Comparison of ENCODE assay signal across 1 cellular context in the genomic region with DNA sequence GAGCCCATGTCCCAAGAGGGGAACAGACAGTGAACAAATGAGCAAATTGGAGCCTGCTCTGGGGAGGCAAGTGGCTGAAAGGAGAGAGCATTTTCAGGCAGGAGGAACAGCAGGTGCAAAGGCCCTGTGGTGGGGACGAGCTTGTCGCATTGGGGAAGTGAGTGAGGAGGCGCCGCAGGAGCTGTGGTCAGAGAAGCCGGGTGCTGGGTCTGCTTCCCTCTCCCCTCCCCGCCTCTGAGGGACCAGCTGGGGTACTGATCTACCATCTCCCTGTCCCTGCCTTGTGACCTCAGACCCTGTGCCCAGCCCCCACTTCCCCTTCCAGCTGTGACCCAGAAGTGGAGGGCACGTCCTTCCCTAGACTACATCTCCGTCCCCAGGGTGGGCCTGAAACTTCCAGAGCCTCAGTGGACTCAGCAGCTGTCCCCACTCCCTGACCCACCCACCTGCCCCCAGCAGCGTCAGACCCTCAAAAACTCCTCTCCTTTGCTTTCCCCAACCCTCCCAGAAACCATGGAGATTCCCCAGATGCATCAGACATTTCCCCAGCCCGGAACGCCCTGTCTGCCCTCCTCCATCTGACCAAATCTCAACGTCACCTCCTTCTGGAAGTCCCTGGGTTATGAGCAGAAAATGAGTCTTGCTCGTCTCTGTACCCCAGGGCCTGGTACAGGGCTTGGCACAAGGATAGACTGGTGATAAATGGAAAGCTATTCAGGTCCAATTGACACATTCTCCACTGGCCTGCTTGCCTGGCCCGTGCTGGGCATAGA.
A peak's percentile ranks its signal among the peaks of the same experiment; 100 is the strongest.
TF ChIP-seq lines count a peak whose summit lies in the region.

No MANE protein-coding gene starts in this region.

TF ChIP-seq in H1, 55 proteins besides CTCF, POLR2A, EP300 and RAD21:
- no peak for TF ChIP-seq YY1 (IDR thresholded peaks at IDR 0.05; ENCODE audit: low read depth, low read length)
- TF ChIP-seq RXRA (IDR thresholded peaks at IDR 0.05; ENCODE audit: insufficient read depth, low read depth, low read length): no peak
- no peak for TF ChIP-seq TAF1 (IDR thresholded peaks at IDR 0.05; ENCODE audit: low read depth, low read length)
- peak; percentile 61; the same call in 1 of the 2 replicates for TF ChIP-seq KDM1A (IDR thresholded peaks at IDR 0.05; ENCODE audit: borderline replicate concordance, low read length)
- TF ChIP-seq RNF2 (IDR thresholded peaks at IDR 0.05; ENCODE audit: borderline replicate concordance, low read depth, low read length, missing control alignments, poor library complexity, severe bottlenecking): no peak
